ENCODE assay signal across 8 cellular contexts in genomic region chr19:12796146-12797071, GRCh38. TPM values are rescaled to one million over a fixed set of nuclear protein-coding genes. Genes with fewer than 3 reads are reported as not detected.
DNase-seq lines count a peak whose midpoint lies in the region; ATAC-seq, FAIRE-seq and TF ChIP-seq lines count a peak whose summit lies in the region.

No MANE protein-coding gene starts in this region.

- H3K9me3 Mint-ChIP-seq in astrocyte (ENCODE audit: unreplicated experiment): no peaks in the 10 kb centered on the region

- H3K36me3 ChIP-seq in astrocyte (ENCODE audit: insufficient read depth, low read length): no peaks in the 10 kb centered on the region

- peak overlapping the region; percentile 6 for H3K9ac ChIP-seq in astrocyte (ENCODE audit: low read length)

- H3K4me1 Mint-ChIP-seq in T-helper 17 cell (peaks cover 28% of the 10 kb centered on the region), astrocyte (ENCODE audit: low read depth, unreplicated experiment) (peaks cover 13% of the 10 kb centered on the region)

- H3K79me2 ChIP-seq in astrocyte (ENCODE audit: insufficient read depth, low read length): peaks cover 31% of the 10 kb centered on the region

- H3K4me3 ChIP-seq in astrocyte (ENCODE audit: insufficient read depth, low read depth, low read length) (no peak overlapping the region), retinal pigment epithelial cell (ENCODE audit: low read length) (no peak overlapping the region)

- no peak for FAIRE-seq in astrocyte (lab: Jason Lieb, UNC)

- H3K9me3 ChIP-seq in T-helper 17 cell (ENCODE audit: control insufficient read depth, low read length, poor library complexity, severe bottlenecking) (no peaks in the 10 kb centered on the region), astrocyte (ENCODE audit: insufficient read depth, low read depth, low read length) (no peaks in the 10 kb centered on the region)

- DNase-seq in GM10266 (ENCODE audit: extremely low spot score) (peak; percentile 78), NCI-H1694 (lab: John Stamatoyannopoulos, UW) (peak; percentile 83), T-helper 17 cell (peak; percentile 57 to 65 (median 60)), astrocyte (ENCODE audit: low read depth) (no peak), hepatic stellate cell (ENCODE audit: low spot score) (peak; percentile 77), retinal pigment epithelial cell (ENCODE audit: low read depth) (no peak)

- no peak overlapping the region for H3K27ac ChIP-seq in astrocyte (ENCODE audit: low read depth, low read length)

- peaks cover 22% of the 10 kb centered on the region for H3K4me1 ChIP-seq in astrocyte (ENCODE audit: insufficient read depth, low read length)

- H3K27ac Mint-ChIP-seq in T-helper 17 cell (peak overlapping the region; percentile 99), astrocyte (ENCODE audit: unreplicated experiment) (peak overlapping the region; percentile 90)

- peaks cover 30% of the 10 kb centered on the region for H4K20me1 ChIP-seq in astrocyte (ENCODE audit: insufficient read depth, low read length)

- peak; percentile 97 for TF ChIP-seq CTCF in GM10266 (IDR thresholded peaks at IDR 0.05; ENCODE audit: control insufficient read depth, insufficient read depth, low read depth, missing control alignments)
- TF ChIP-seq CTCF in astrocyte (IDR thresholded peaks at IDR 0.05; ENCODE audit: insufficient read depth, low read depth, low read length): peak; percentile 92
- TF ChIP-seq CTCF in retinal pigment epithelial cell (conservative IDR thresholded peaks at IDR 0.05; ENCODE audit: low read depth, low read length): peak; percentile 94

- H3K27me3 Mint-ChIP-seq in T-helper 17 cell (no peaks in the 10 kb centered on the region), astrocyte (ENCODE audit: low read depth, unreplicated experiment) (no peaks in the 10 kb centered on the region)

- peak overlapping the region; percentile 52 for H3K4me2 ChIP-seq in astrocyte (ENCODE audit: low read length)

- H3K36me3 Mint-ChIP-seq in T-helper 17 cell (ENCODE audit: low read depth): peaks cover 5% of the 10 kb centered on the region
- peaks cover 2% of the 10 kb centered on the region for H3K36me3 Mint-ChIP-seq in astrocyte (ENCODE audit: low read depth, unreplicated experiment)

- no peak overlapping the region for H2AFZ ChIP-seq in astrocyte (ENCODE audit: low read depth, low read length)

- ATAC-seq in T-helper 17 cell (no peak), GM18520 (IDR thresholded peaks at IDR 0.05; ENCODE audit: unreplicated experiment) (no peak), GM21390 (IDR thresholded peaks at IDR 0.05; ENCODE audit: unreplicated experiment) (no peak)

- peak overlapping the region; percentile 86 for H3K4me3 Mint-ChIP-seq in T-helper 17 cell
- peak overlapping the region; percentile 62 for H3K4me3 Mint-ChIP-seq in astrocyte (ENCODE audit: unreplicated experiment)

- no peaks in the 10 kb centered on the region for H3K27me3 ChIP-seq in astrocyte (ENCODE audit: insufficient read depth, low read length)

RNA-seq across cellular contexts. Expression of gene JUNB, which starts 5.1 kb away (rescaled TPM):
- total RNA-seq in T-helper 17 cell (1,000 to 10,000 TPM; 1,500 to 1,584 TPM), astrocyte (101 and 126 TPM in 2 replicates)

RNA-seq across cellular contexts. Expression of gene PRDX2, which starts 5.2 kb away (rescaled TPM):
- total RNA-seq in T-helper 17 cell (10 to 100 TPM; 92.6 to 97.0 TPM), astrocyte (145 and 166 TPM in 2 replicates)

RNA-seq across cellular contexts. Expression of gene THSD8, which starts 5.5 kb away (rescaled TPM):
- total RNA-seq in T-helper 17 cell (1 to 10 TPM in 1 of 2 donors, under 1 TPM in 1; 0.85 to 3.0 TPM), astrocyte (3.6 and 4.5 TPM in 2 replicates)

RNA-seq across cellular contexts. Expression of gene RNASEH2A, which starts 10.0 kb away (rescaled TPM):
- 1 to 10 TPM; 3.1 to 5.7 TPM for total RNA-seq in T-helper 17 cell
- 5.4 and 10.5 TPM in 2 replicates for total RNA-seq in astrocyte

RNA-seq across cellular contexts. Expression of gene HOOK2, which starts 21.1 kb away (rescaled TPM):
- 10 to 100 TPM; 14.9 to 19.3 TPM for total RNA-seq in T-helper 17 cell
- 21.7 and 25.9 TPM in 2 replicates for total RNA-seq in astrocyte

Comparison
In these comparisons a context has a peak if more than half of its experiments do, and no peak if none do; other contexts are left out.
1. DNase-seq: peak in GM10266 (single experiment), NCI-H1694 (single experiment), T-helper 17 cell (3 of 3) and hepatic stellate cell (single experiment); none in astrocyte (single experiment) and retinal pigment epithelial cell (single experiment).
2. RNA of gene JUNB, which starts 5.1 kb away (total RNA-seq): 1,500 to 1,584 TPM in T-helper 17 cell; 101 to 126 TPM in astrocyte; every median in the first group is over 10 times any median in the second.
3. Peak in every context shown above with its lines, with median percentiles within 50 percentile points of each other: CTCF ChIP-seq.